In genomic region chr1:201480231-201481003, GRCh38 we compare ENCODE assay signal across 8 cellular contexts. TPM values are rescaled to one million over a fixed set of nuclear protein-coding genes. Genes with fewer than 3 reads are reported as not detected.
DNase-seq lines count a peak whose midpoint lies in the region; ATAC-seq and TF ChIP-seq lines count a peak whose summit lies in the region.

No MANE protein-coding gene starts in this region.

- H3K9me3 ChIP-seq in colonic mucosa, result no peaks in the 10 kb centered on the region
- no peaks in the 10 kb centered on the region for H3K9me3 ChIP-seq in right lobe of liver

- peaks cover 6% of the 10 kb centered on the region for H3K36me3 ChIP-seq in colonic mucosa
- H3K36me3 ChIP-seq in right lobe of liver, result peaks cover 0 to 21% (median 7%) of the 10 kb centered on the region in 4 donors

- peak; percentile 65 for DNase-seq in NCI-H2107 treated with DMSO at 0.1 percent for 48 hours (lab: John Stamatoyannopoulos, UW; ENCODE audit: unreplicated experiment)
- peak; percentile 17 to 41 (median 24) for DNase-seq in activated CD4-positive, CD25-positive, alpha-beta regulatory T cell (lab: John Stamatoyannopoulos, UW)
- peak; percentile 95 for DNase-seq in colonic mucosa
- DNase-seq in right lobe of liver, result peak; percentile 76 to 85 (median 82)
- peak; percentile 33 to 60 (median 37) for DNase-seq in stimulated activated CD4-positive, alpha-beta T cell treated with anti-CD3 and anti-CD28 coated beads, TNF-alpha, amount 100 ng/mL, for 48 hours (ENCODE audit: low read depth in 3 of 3)

- peak overlapping the region; percentile 28 for H3K4me3 ChIP-seq in colonic mucosa
- H3K4me3 ChIP-seq in right lobe of liver, result peak overlapping the region in 2 of 3 donors; percentile 43 to 46

- H3K9ac ChIP-seq in colonic mucosa (ENCODE audit: low read depth in 2 of 2, low read length in 2 of 2), result peak overlapping the region; percentile 57 to 72

- TF ChIP-seq POLR2A in right lobe of liver (IDR thresholded peaks at IDR 0.05), result no peak

- H3K27ac ChIP-seq in colonic mucosa, result peak overlapping the region; percentile 72
- H3K27ac ChIP-seq in right lobe of liver, result no peak overlapping the region

- TF ChIP-seq CTCF in colonic mucosa (IDR thresholded peaks at IDR 0.05) (no peak), right lobe of liver (IDR thresholded peaks at IDR 0.05) (no peak)

- peaks cover 16% of the 10 kb centered on the region for H3K4me1 ChIP-seq in colonic mucosa
- peaks cover 0 to 23% (median 9%) of the 10 kb centered on the region in 4 donors for H3K4me1 ChIP-seq in right lobe of liver

- 8% methylated on average over 8 of the region's 37 CpGs for WGBS in right lobe of liver (ENCODE audit: insufficient coverage, low coverage, low lambda C conversion rate, missing lambda C conversion rate)

- intact Hi-C loops in colonic mucosa (cut with DNase I) (loop anchor here (2.0 kb wide), 1 partner anchor 32 kb away; no protein-coding TSS in a partner anchor), right lobe of liver (cut with DNase I) (loop anchor here in 1 of 2 donors (5.0 kb wide), 1 partner anchor 37 kb away; no protein-coding TSS in a partner anchor)

- ATAC-seq in GM18502 (IDR thresholded peaks at IDR 0.05; ENCODE audit: poor library complexity, unreplicated experiment), result peak; percentile 68
- ATAC-seq in HG02884 (IDR thresholded peaks at IDR 0.05; ENCODE audit: unreplicated experiment), result peak; percentile 41
- peak; percentile 74 to 81 (median 79) for ATAC-seq in right lobe of liver
- no peak for ATAC-seq in GM18519 (IDR thresholded peaks at IDR 0.05; ENCODE audit: low FRiP score, unreplicated experiment)

- H3K27me3 ChIP-seq in colonic mucosa (no peaks in the 10 kb centered on the region), right lobe of liver (no peaks in the 10 kb centered on the region)

RNA-seq across cellular contexts. Expression of gene PHLDA3, which starts 11.4 kb away (rescaled TPM):
- total RNA-seq in colonic mucosa (10 to 100 TPM; 13.1 to 21.2 TPM), right lobe of liver (10 to 100 TPM in 1 of 6 experiments, 1 to 10 TPM in 5; 1.0 to 10.9 (median 2.7) TPM)

RNA-seq across cellular contexts. Expression of gene CSRP1, which starts 26.5 kb away (rescaled TPM):
- total RNA-seq in colonic mucosa, result 100 to 1,000 TPM; 186 to 376 TPM
- 100 to 1,000 TPM in 2 of 6 experiments, 10 to 100 TPM in 4; 54.9 to 158 (median 87.0) TPM for total RNA-seq in right lobe of liver

RNA-seq across cellular contexts. Expression of gene NAV1, which starts 58.5 kb away (rescaled TPM):
- total RNA-seq in colonic mucosa (10 to 100 TPM; 17.9 to 24.1 TPM), right lobe of liver (1 to 10 TPM; 2.1 to 7.4 (median 3.7) TPM)

RNA-seq across cellular contexts. Expression of gene TNNI1, which starts 58.9 kb away (rescaled TPM):
- total RNA-seq in colonic mucosa, result not detected
- 1 to 10 TPM in 1 of 6 experiments, under 1 TPM in 2, not detected in 3; 0.26 to 2.0 (median 0.37) TPM for total RNA-seq in right lobe of liver

Comparison
In these comparisons a context has a peak if more than half of its experiments do, and no peak if none do; other contexts are left out.
1. DNase-seq: peak in every context shown above with its lines; median percentile 95 in colonic mucosa; 82 in right lobe of liver; 65 in NCI-H2107 treated with DMSO at 0.1 percent for 48 hours; 37 in stimulated activated CD4-positive, alpha-beta T cell treated with anti-CD3 and anti-CD28 coated beads, TNF-alpha, amount 100 ng/mL, for 48 hours; 24 in activated CD4-positive, CD25-positive, alpha-beta regulatory T cell.